8 cellular contexts compared by ENCODE assay signal in genomic region chr3:9732080-9732752, GRCh38. TPM values are rescaled to one million over a fixed set of nuclear protein-coding genes. Genes with fewer than 3 reads are reported as not detected.
A peak's percentile ranks its signal among the peaks of the same experiment; 100 is the strongest.
DNase-seq lines count a peak whose midpoint lies in the region; ATAC-seq and TF ChIP-seq lines count a peak whose summit lies in the region.

No MANE protein-coding gene starts in this region.

- no peak overlapping the region for H4K91ac ChIP-seq in IMR-90 (ENCODE audit: insufficient read depth, low read depth, low read length)

- WGBS in IMR-90 (ENCODE audit: extremely low coverage in 2 of 2, insufficient read length in 1 of 2), 2 experiments, result 1% methylated on average over 21 of the region's 42 CpGs; no CpG with 5 or more reads in 1 of the 2 experiments
- WGBS in esophagus, 2 donors, result 1% methylated on average over 37 to 42 of the region's 42 CpGs

- BruUV-seq in IMR-90 (replicated peaks; lab: Mats Ljungman, UMichigan), result no TSS peak

- no peak overlapping the region for H2BK5ac ChIP-seq in IMR-90 (ENCODE audit: low read depth, low read length, poor library complexity, severe bottlenecking)

- CTCF ChIA-PET in IMR-90 (lab: Yijun Ruan, JAX), result no interaction called here
- CTCF ChIA-PET in activated CD8-positive, alpha-beta memory T cell treated with anti-CD3 and anti-CD28 coated beads, Interleukin-2, amount 10 ng/mL, durations not matched to agents 7 days and 5 days (lab: Charles Lee), result interaction anchor here (1.0 to 2.6 kb wide), 5 partner anchors 16 to 77 kb away, joined by 4 to 12 read pairs (median 7); partner anchors contain the start of genes ARPC4, OGG1, TADA3 and TTLL3

- no peak overlapping the region for H2BK120ac ChIP-seq in IMR-90 (ENCODE audit: low read depth, low read length)

- DNase-seq in 8988T (peak; percentile 45), IMR-90 (no peak), NCI-H2227 (lab: John Stamatoyannopoulos, UW; ENCODE audit: unreplicated experiment) (no peak)
- DNase-seq in activated CD8-positive, alpha-beta memory T cell treated with anti-CD3 and anti-CD28 coated beads, Interleukin-2, amount 10 ng/mL, durations not matched to agents 7 days and 5 days, result peak; percentile 86

- H2AK9ac ChIP-seq in IMR-90 (replicated peaks; ENCODE audit: low read depth, low read length, poor library complexity), result peak overlapping the region; percentile 92

- in situ Hi-C loops in IMR-90 (cut with MboI; ENCODE audit: low sequenced_read_pairs), result no loop called here

- no peak for TF ChIP-seq POLR2A in IMR-90 (IDR thresholded peaks at IDR 0.05; ENCODE audit: low read depth, low read length)

- H3K4me2 ChIP-seq in IMR-90 (ENCODE audit: low read depth, low read length), result peak overlapping the region; percentile 90

- H3K4me3 ChIP-seq in IMR-90 (ENCODE audit: insufficient read depth, low read depth, low read length), result peak overlapping the region; percentile 94
- peak overlapping the region; percentile 93 to 96 for H3K4me3 ChIP-seq in esophagus (ENCODE audit: low read depth in 1 of 2, low read length in 2 of 2)

- H3K18ac ChIP-seq in IMR-90 (ENCODE audit: low read depth, low read length), result no peak overlapping the region

- H3K4ac ChIP-seq in IMR-90 (ENCODE audit: low read depth, low read length), result peak overlapping the region; percentile 60

- H3K36me3 ChIP-seq in IMR-90 (ENCODE audit: control insufficient read depth, insufficient read depth, low read length) (peaks cover 16% of the 10 kb centered on the region), esophagus (ENCODE audit: control insufficient read depth in 2 of 2, insufficient read depth in 2 of 2, low read length in 1 of 2) (peaks cover 6 to 10% of the 10 kb centered on the region in 2 donors)

- peaks cover 27% of the 10 kb centered on the region for H3K36me3 Mint-ChIP-seq in activated CD8-positive, alpha-beta memory T cell treated with anti-CD3 and anti-CD28 coated beads, Interleukin-2, amount 10 ng/mL, durations not matched to agents 7 days and 5 days
- H3K36me3 Mint-ChIP-seq in nephron (ENCODE audit: low read depth), result peaks cover 31% of the 10 kb centered on the region

- no peak overlapping the region for H4K5ac ChIP-seq in IMR-90 (ENCODE audit: low read depth, low read length)

- no peak overlapping the region for H2BK20ac ChIP-seq in IMR-90 (ENCODE audit: low read depth, low read length)

- H3K14ac ChIP-seq in IMR-90 (replicated peaks; ENCODE audit: low read depth, low read length), result 0 out of 2 replicates have a peak overlapping the region, but pooled peaks have one; percentile 53

- peak overlapping the region; percentile 80 for H3K4me3 Mint-ChIP-seq in activated CD8-positive, alpha-beta memory T cell treated with anti-CD3 and anti-CD28 coated beads, Interleukin-2, amount 10 ng/mL, durations not matched to agents 7 days and 5 days
- H3K4me3 Mint-ChIP-seq in nephron, result peak overlapping the region; percentile 91 to 94 (median 94)

- peaks cover 15 to 43% of the 10 kb centered on the region in 2 experiments for H3K79me1 ChIP-seq in IMR-90 (ENCODE audit: low read depth in 1 of 2, low read length in 2 of 2)

- H2AFZ ChIP-seq in IMR-90 (replicated peaks; ENCODE audit: low read length, poor library complexity), result peak overlapping the region; percentile 100

- TF ChIP-seq RAD21 in IMR-90 (IDR thresholded peaks at IDR 0.05; ENCODE audit: low read length), result no peak

- ATAC-seq in GM18909 (IDR thresholded peaks at IDR 0.05; ENCODE audit: poor library complexity, unreplicated experiment) (peak; percentile 12), IMR-90 (ENCODE audit: low read depth) (no peak), HG02884 (IDR thresholded peaks at IDR 0.05; ENCODE audit: unreplicated experiment) (no peak)
- ATAC-seq in activated CD8-positive, alpha-beta memory T cell treated with anti-CD3 and anti-CD28 coated beads, Interleukin-2, amount 10 ng/mL, durations not matched to agents 7 days and 5 days, result peak; percentile 2

- no peaks in the 10 kb centered on the region for H3K27me3 Mint-ChIP-seq in activated CD8-positive, alpha-beta memory T cell treated with anti-CD3 and anti-CD28 coated beads, Interleukin-2, amount 10 ng/mL, durations not matched to agents 7 days and 5 days
- no peaks in the 10 kb centered on the region for H3K27me3 Mint-ChIP-seq in nephron (ENCODE audit: low read depth)

- peak overlapping the region; percentile 84 for H3K27ac Mint-ChIP-seq in activated CD8-positive, alpha-beta memory T cell treated with anti-CD3 and anti-CD28 coated beads, Interleukin-2, amount 10 ng/mL, durations not matched to agents 7 days and 5 days
- peak overlapping the region; percentile 85 to 89 (median 88) for H3K27ac Mint-ChIP-seq in nephron

- H3K9me3 ChIP-seq in IMR-90 (ENCODE audit: control insufficient read depth, insufficient read depth, low read length) (no peaks in the 10 kb centered on the region), esophagus (ENCODE audit: control insufficient read depth in 2 of 2, insufficient read depth in 1 of 2, low read depth in 1 of 2, low read length in 1 of 2) (no peaks in the 10 kb centered on the region)

- H3K56ac ChIP-seq in IMR-90 (ENCODE audit: extremely low read depth, insufficient read depth, low read length), result peak overlapping the region; percentile 65; the same call in 1 of the 2 replicates

- peaks cover 8% of the 10 kb centered on the region; the same call in 1 of the 2 replicates for H3K4me1 ChIP-seq in IMR-90 (ENCODE audit: control insufficient read depth, insufficient read depth, low read length)
- peaks cover 0 to 13% of the 10 kb centered on the region in 2 donors for H3K4me1 ChIP-seq in esophagus (ENCODE audit: control insufficient read depth in 2 of 2, insufficient read depth in 2 of 2, low read length in 1 of 2)

- POLR2A ChIA-PET in IMR-90 (lab: Charles Lee; ENCODE audit: unreplicated experiment), result interaction anchor here (1.1 kb wide), 1 partner anchor 17 kb away, joined by 5 read pairs; the partner anchor contains the start of gene OGG1

- H3K27me3 ChIP-seq in IMR-90 (ENCODE audit: control insufficient read depth, insufficient read depth, low read length) (no peaks in the 10 kb centered on the region), esophagus (ENCODE audit: control insufficient read depth in 1 of 2, insufficient read depth in 2 of 2, low read length in 2 of 2) (no peaks in the 10 kb centered on the region)

- H3K9me3 Mint-ChIP-seq in activated CD8-positive, alpha-beta memory T cell treated with anti-CD3 and anti-CD28 coated beads, Interleukin-2, amount 10 ng/mL, durations not matched to agents 7 days and 5 days (ENCODE audit: low read depth), result no peaks in the 10 kb centered on the region
- no peaks in the 10 kb centered on the region for H3K9me3 Mint-ChIP-seq in nephron

- H2AK5ac ChIP-seq in IMR-90 (ENCODE audit: low read depth, low read length), result peak overlapping the region; percentile 71; the same call in 1 of the 2 replicates

- H3K4me1 Mint-ChIP-seq in activated CD8-positive, alpha-beta memory T cell treated with anti-CD3 and anti-CD28 coated beads, Interleukin-2, amount 10 ng/mL, durations not matched to agents 7 days and 5 days, result peaks cover 60% of the 10 kb centered on the region
- peaks cover 24% of the 10 kb centered on the region for H3K4me1 Mint-ChIP-seq in nephron

- dilution Hi-C loops in IMR-90 (cut with HindIII; ENCODE audit: low sequenced_read_pairs, unreplicated experiment), result no loop called here

- intact Hi-C loops in IMR-90 (cut with micrococcal nuclease), result loop anchor here (5.0 kb wide), 1 partner anchor 60 kb away; the partner anchor contains the start of genes ARPC4 and TADA3

- TF ChIP-seq CTCF in IMR-90 (conservative IDR thresholded peaks at IDR 0.05; ENCODE audit: low read depth, low read length) (no peak), nephron (IDR thresholded peaks at IDR 0.05; ENCODE audit: unreplicated experiment in 3 of 3) (no peak)

- H2BK15ac ChIP-seq in IMR-90 (ENCODE audit: low read depth, low read length), result no peak overlapping the region

- H4K8ac ChIP-seq in IMR-90 (ENCODE audit: low read depth in 2 of 2, low read length in 2 of 2), result peak overlapping the region in 1 of 2 experiments; percentile 100; a peak in 2 of 4 replicates

- H3K9ac ChIP-seq in IMR-90 (ENCODE audit: low read depth, low read length), result peak overlapping the region; percentile 100

- H3K9me1 ChIP-seq in IMR-90 (ENCODE audit: insufficient read depth, low read length), result peaks cover 10% of the 10 kb centered on the region; the same call in 1 of the 2 replicates

- peaks cover 28% of the 10 kb centered on the region for H4K20me1 ChIP-seq in IMR-90 (ENCODE audit: insufficient read depth, low read length)

- peak overlapping the region; percentile 26 for H3K23ac ChIP-seq in IMR-90 (ENCODE audit: low read depth, low read length)

- H3K27ac ChIP-seq in IMR-90 (ENCODE audit: insufficient read depth, low read length) (peak overlapping the region; percentile 100), esophagus (ENCODE audit: low read depth in 2 of 2, low read length in 1 of 2) (peak overlapping the region; percentile 95 to 98)

RNA-seq across cellular contexts. Expression of gene BRPF1, which starts 0.7 kb away (rescaled TPM):
- total RNA-seq in IMR-90 (2012; rRNA removed), result 15.6 and 16.4 TPM in 2 replicates
- polyA plus RNA-seq in IMR-90 (2012; rRNA removed) (13.6 and 15.1 TPM in 2 replicates), esophagus (1 to 10 TPM; 6.1 to 8.9 TPM)
- polyA plus RNA-seq in IMR-90 (2012; cell fraction: cytosol; rRNA removed), result 7.4 and 8.8 TPM in 2 replicates
- polyA plus RNA-seq in IMR-90 (2012; cell fraction: nucleus; rRNA removed; ENCODE audit: low replicate concordance), result 24.9 and 42.4 TPM in 2 replicates
- 10 to 100 TPM; 48.1 to 50.1 TPM for total RNA-seq in activated CD8-positive, alpha-beta memory T cell treated with anti-CD3 and anti-CD28 coated beads, Interleukin-2, amount 10 ng/mL, durations not matched to agents 7 days and 5 days

RNA-seq across cellular contexts. Expression of gene OGG1, which starts 17.5 kb away (rescaled TPM):
- total RNA-seq in IMR-90 (2012; rRNA removed), result 14.9 and 15.8 TPM in 2 replicates
- polyA plus RNA-seq in IMR-90 (2012; rRNA removed) (25.6 and 28.2 TPM in 2 replicates), esophagus (1 to 10 TPM; 7.7 to 9.0 TPM)
- polyA plus RNA-seq in IMR-90 (2012; cell fraction: cytosol; rRNA removed), result 24.6 and 29.1 TPM in 2 replicates
- polyA plus RNA-seq in IMR-90 (2012; cell fraction: nucleus; rRNA removed; ENCODE audit: low replicate concordance), result 30.2 and 34.3 TPM in 2 replicates
- total RNA-seq in activated CD8-positive, alpha-beta memory T cell treated with anti-CD3 and anti-CD28 coated beads, Interleukin-2, amount 10 ng/mL, durations not matched to agents 7 days and 5 days, result 10 to 100 TPM; 32.1 to 34.5 TPM

RNA-seq across cellular contexts. Expression of gene CPNE9, which starts 28.6 kb away (rescaled TPM):
- total RNA-seq in IMR-90 (2012; rRNA removed), result not detected in 2 replicates
- polyA plus RNA-seq in IMR-90 (2012; rRNA removed) (not detected in 2 replicates), esophagus (under 1 TPM in 1 of 2 donors, not detected in 1; 0.05 TPM)
- polyA plus RNA-seq in IMR-90 (2012; cell fraction: cytosol; rRNA removed), result 0.04 TPM in 1 of 2 replicates, not detected in the other
- 0.05 and 0.12 TPM in 2 replicates for polyA plus RNA-seq in IMR-90 (2012; cell fraction: nucleus; rRNA removed; ENCODE audit: low replicate concordance)
- not detected for total RNA-seq in activated CD8-positive, alpha-beta memory T cell treated with anti-CD3 and anti-CD28 coated beads, Interleukin-2, amount 10 ng/mL, durations not matched to agents 7 days and 5 days

RNA-seq across cellular contexts. Expression of gene CAMK1, which starts 37.5 kb away (rescaled TPM):
- 28.9 and 33.3 TPM in 2 replicates for total RNA-seq in IMR-90 (2012; rRNA removed)
- polyA plus RNA-seq in IMR-90 (2012; rRNA removed), result 36.4 and 41.2 TPM in 2 replicates
- polyA plus RNA-seq in IMR-90 (2012; cell fraction: cytosol; rRNA removed), result 41.3 and 45.9 TPM in 2 replicates
- 22.2 and 41.7 TPM in 2 replicates for polyA plus RNA-seq in IMR-90 (2012; cell fraction: nucleus; rRNA removed; ENCODE audit: low replicate concordance)
- total RNA-seq in activated CD8-positive, alpha-beta memory T cell treated with anti-CD3 and anti-CD28 coated beads, Interleukin-2, amount 10 ng/mL, durations not matched to agents 7 days and 5 days, result 10 to 100 TPM; 31.7 to 57.7 TPM
- polyA plus RNA-seq in esophagus, result 1 to 10 TPM; 6.5 to 8.1 TPM

Comparison
In these comparisons a context has a peak if more than half of its experiments do, and no peak if none do; other contexts are left out.
1. DNase-seq: peak in 8988T (single experiment) and activated CD8-positive, alpha-beta memory T cell treated with anti-CD3 and anti-CD28 coated beads, Interleukin-2, amount 10 ng/mL, durations not matched to agents 7 days and 5 days (single experiment); none in IMR-90 (single experiment) and NCI-H2227 (single experiment).
2. ATAC-seq: peak in GM18909 (single experiment) and activated CD8-positive, alpha-beta memory T cell treated with anti-CD3 and anti-CD28 coated beads, Interleukin-2, amount 10 ng/mL, durations not matched to agents 7 days and 5 days (single experiment); none in IMR-90 (single experiment) and HG02884 (single experiment).